In genomic region chr1:178502856-178503255, GRCh38 we compare ENCODE assay signal across 17 cellular contexts. TPM values are rescaled to one million over a fixed set of nuclear protein-coding genes. Genes with fewer than 3 reads are reported as not detected.
DNase-seq lines count a peak whose midpoint lies in the region; ATAC-seq and TF ChIP-seq lines count a peak whose summit lies in the region.
"Had no signal": no experiment of that assay in that cellular context is flagged by ENCODE, and none has a peak within 500 bp of the region (broad histone marks: within the 10 kb centered on the region; RNA-seq: fewer than 3 reads in every experiment).

No MANE protein-coding gene starts in this region.

- CTCF ChIA-PET in activated CD8-positive, alpha-beta memory T cell treated with anti-CD3 and anti-CD28 coated beads, Interleukin-2, amount 10 ng/mL, durations not matched to agents 7 days and 5 days (lab: Charles Lee), result no interaction called here

- H3K9me3 Mint-ChIP-seq in activated CD8-positive, alpha-beta memory T cell treated with anti-CD3 and anti-CD28 coated beads, Interleukin-2, amount 10 ng/mL, durations not matched to agents 7 days and 5 days (ENCODE audit: low read depth), result no peaks in the 10 kb centered on the region
- no peaks in the 10 kb centered on the region for H3K9me3 Mint-ChIP-seq in natural killer cell treated with Interleukin-12 subunit alpha and Interleukin-12 subunit beta and Interleukin-15 and Interleukin-18, amount 100 ng/mL, for 72 hours
- no peaks in the 10 kb centered on the region for H3K9me3 Mint-ChIP-seq in natural killer cell
- H3K9me3 Mint-ChIP-seq: CD4-positive, alpha-beta T cell; CD8-positive, alpha-beta T cell had no signal

- DNase-seq in activated CD8-positive, alpha-beta memory T cell treated with anti-CD3 and anti-CD28 coated beads for 24 hours, result peak; percentile 5
- no peak for DNase-seq in activated CD8-positive, alpha-beta memory T cell treated with anti-CD3 and anti-CD28 coated beads, Interleukin-2, amount 10 ng/mL, durations not matched to agents 7 days and 5 days
- DNase-seq in natural killer cell treated with Interleukin-12 subunit alpha and Interleukin-12 subunit beta and Interleukin-15 and Interleukin-18, amount 100 ng/mL, for 72 hours (ENCODE audit: low spot score), result peak; percentile 44
- no peak for DNase-seq in natural killer cell
- peak; percentile 12 for DNase-seq in sciatic nerve (ENCODE audit: low spot score)
- no peak for DNase-seq in stimulated activated CD4-positive, alpha-beta T cell treated with anti-CD3 and anti-CD28 coated beads, Interleukin-4, amount 100 ng/mL, for 24 hours
- no peak for DNase-seq in nucleus accumbens (lab: John Stamatoyannopoulos, UW)
- DNase-seq: AML-193; Caco-2; Calu3; CD4-positive, alpha-beta T cell; CD8-positive, alpha-beta T cell; DMS79 treated with DMSO at 0.1 percent for 48 hours; GF-D8 had no signal

- TF ChIP-seq CTCF in natural killer cell (IDR thresholded peaks at IDR 0.05), result no peak

- no peak for ATAC-seq in activated CD8-positive, alpha-beta memory T cell treated with anti-CD3 and anti-CD28 coated beads, Interleukin-2, amount 10 ng/mL, durations not matched to agents 7 days and 5 days
- no peak for ATAC-seq in natural killer cell treated with Interleukin-12 subunit alpha and Interleukin-12 subunit beta and Interleukin-15 and Interleukin-18, amount 100 ng/mL, for 72 hours
- ATAC-seq in natural killer cell (no peak), sciatic nerve (no peak)
- ATAC-seq: A549; CD8-positive, alpha-beta T cell had no signal

- H3K27me3 Mint-ChIP-seq in activated CD8-positive, alpha-beta memory T cell treated with anti-CD3 and anti-CD28 coated beads, Interleukin-2, amount 10 ng/mL, durations not matched to agents 7 days and 5 days, result no peaks in the 10 kb centered on the region
- no peaks in the 10 kb centered on the region for H3K27me3 Mint-ChIP-seq in natural killer cell treated with Interleukin-12 subunit alpha and Interleukin-12 subunit beta and Interleukin-15 and Interleukin-18, amount 100 ng/mL, for 72 hours
- H3K27me3 Mint-ChIP-seq in natural killer cell (ENCODE audit: low read depth in 2 of 2), result peaks cover 3 to 8% of the 10 kb centered on the region in 2 donors

- intact Hi-C loops in natural killer cell (cut with micrococcal nuclease), result no loop called here
- intact Hi-C loops in sciatic nerve (cut with DNase I), result loop anchor here (5.0 kb wide), 1 partner anchor 191 kb away; no protein-coding TSS in a partner anchor

- no peaks in the 10 kb centered on the region for H3K36me3 Mint-ChIP-seq in activated CD8-positive, alpha-beta memory T cell treated with anti-CD3 and anti-CD28 coated beads, Interleukin-2, amount 10 ng/mL, durations not matched to agents 7 days and 5 days
- no peaks in the 10 kb centered on the region for H3K36me3 Mint-ChIP-seq in natural killer cell treated with Interleukin-12 subunit alpha and Interleukin-12 subunit beta and Interleukin-15 and Interleukin-18, amount 100 ng/mL, for 72 hours
- H3K36me3 Mint-ChIP-seq in natural killer cell, result no peaks in the 10 kb centered on the region
- H3K36me3 Mint-ChIP-seq: CD8-positive, alpha-beta T cell had no signal

- no peak overlapping the region for H3K4me3 Mint-ChIP-seq in activated CD8-positive, alpha-beta memory T cell treated with anti-CD3 and anti-CD28 coated beads, Interleukin-2, amount 10 ng/mL, durations not matched to agents 7 days and 5 days
- no peak overlapping the region for H3K4me3 Mint-ChIP-seq in natural killer cell treated with Interleukin-12 subunit alpha and Interleukin-12 subunit beta and Interleukin-15 and Interleukin-18, amount 100 ng/mL, for 72 hours
- H3K4me3 Mint-ChIP-seq in natural killer cell, result no peak overlapping the region
- H3K4me3 Mint-ChIP-seq: B cell; CD4-positive, alpha-beta T cell; CD8-positive, alpha-beta T cell had no signal

- H3K27ac Mint-ChIP-seq in activated CD8-positive, alpha-beta memory T cell treated with anti-CD3 and anti-CD28 coated beads, Interleukin-2, amount 10 ng/mL, durations not matched to agents 7 days and 5 days, result no peak overlapping the region
- H3K27ac Mint-ChIP-seq in natural killer cell treated with Interleukin-12 subunit alpha and Interleukin-12 subunit beta and Interleukin-15 and Interleukin-18, amount 100 ng/mL, for 72 hours, result no peak overlapping the region
- no peak overlapping the region for H3K27ac Mint-ChIP-seq in natural killer cell
- H3K27ac Mint-ChIP-seq: B cell; CD4-positive, alpha-beta T cell; CD8-positive, alpha-beta T cell had no signal

- H3K4me1 Mint-ChIP-seq in activated CD8-positive, alpha-beta memory T cell treated with anti-CD3 and anti-CD28 coated beads, Interleukin-2, amount 10 ng/mL, durations not matched to agents 7 days and 5 days, result no peaks in the 10 kb centered on the region
- H3K4me1 Mint-ChIP-seq in natural killer cell treated with Interleukin-12 subunit alpha and Interleukin-12 subunit beta and Interleukin-15 and Interleukin-18, amount 100 ng/mL, for 72 hours (ENCODE audit: low read depth in 2 of 2), result no peaks in the 10 kb centered on the region
- H3K4me1 Mint-ChIP-seq in natural killer cell, result peaks cover 0 to 5% of the 10 kb centered on the region in 2 donors
- H3K4me1 Mint-ChIP-seq: B cell had no signal

RNA-seq across cellular contexts. Expression of gene CLEC20A, which starts 6.1 kb away (rescaled TPM):
- not detected for total RNA-seq in activated CD8-positive, alpha-beta memory T cell treated with anti-CD3 and anti-CD28 coated beads, Interleukin-2, amount 10 ng/mL, durations not matched to agents 7 days and 5 days
- total RNA-seq in natural killer cell treated with Interleukin-12 subunit alpha and Interleukin-12 subunit beta and Interleukin-15 and Interleukin-18, amount 100 ng/mL, for 72 hours, result not detected
- not detected for total RNA-seq in natural killer cell
- total RNA-seq in sciatic nerve, result 3.2 TPM
- total RNA-seq: A172; Caco-2; Calu3; CD4-positive, alpha-beta T cell; CD8-positive, alpha-beta T cell had no signal

RNA-seq across cellular contexts. Expression of gene TEX35, which starts 10.1 kb away (rescaled TPM):
- not detected for total RNA-seq in activated CD8-positive, alpha-beta memory T cell treated with anti-CD3 and anti-CD28 coated beads, Interleukin-2, amount 10 ng/mL, durations not matched to agents 7 days and 5 days
- not detected for total RNA-seq in natural killer cell treated with Interleukin-12 subunit alpha and Interleukin-12 subunit beta and Interleukin-15 and Interleukin-18, amount 100 ng/mL, for 72 hours
- total RNA-seq in natural killer cell (not detected), sciatic nerve (not detected)
- total RNA-seq: A172; B cell; Caco-2; Calu3; CD4-positive, alpha-beta T cell; CD8-positive, alpha-beta T cell had no signal

Comparison
In these comparisons a context has a peak if more than half of its experiments do, and no peak if none do; other contexts are left out.
1. DNase-seq: peak in activated CD8-positive, alpha-beta memory T cell treated with anti-CD3 and anti-CD28 coated beads for 24 hours (single experiment), natural killer cell treated with Interleukin-12 subunit alpha and Interleukin-12 subunit beta and Interleukin-15 and Interleukin-18, amount 100 ng/mL, for 72 hours (single experiment) and sciatic nerve (single experiment); none in activated CD8-positive, alpha-beta memory T cell treated with anti-CD3 and anti-CD28 coated beads, Interleukin-2, amount 10 ng/mL, durations not matched to agents 7 days and 5 days (single experiment), natural killer cell (single experiment), stimulated activated CD4-positive, alpha-beta T cell treated with anti-CD3 and anti-CD28 coated beads, Interleukin-4, amount 100 ng/mL, for 24 hours (single experiment) and nucleus accumbens (0 of 56).